In the genomic region with DNA sequence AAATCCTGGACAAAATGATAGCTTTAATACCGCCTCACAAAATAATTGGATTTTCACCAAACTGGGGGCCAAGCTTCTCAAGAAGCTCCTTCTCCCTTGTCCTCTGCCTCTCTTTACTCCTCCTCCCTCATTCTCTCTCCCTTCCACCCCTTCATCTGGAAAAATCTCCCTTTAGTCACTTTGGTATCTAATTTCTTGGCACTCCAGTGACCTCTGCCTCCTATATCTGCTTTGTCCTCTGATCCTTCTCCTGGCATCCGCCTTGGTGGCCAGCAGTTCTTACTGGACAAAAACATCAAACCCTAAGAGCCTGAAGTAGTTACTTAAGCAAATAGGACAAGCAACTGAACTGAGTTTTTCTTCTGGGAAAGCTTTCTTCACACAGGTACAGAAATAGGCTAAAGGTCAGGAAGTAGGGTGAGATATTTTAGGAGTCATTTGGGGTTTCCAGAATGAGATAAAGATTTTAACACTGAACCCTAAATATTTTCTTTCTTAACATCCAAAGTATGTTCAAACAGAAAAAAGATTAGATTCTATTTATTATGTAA, we compare ENCODE assay signal across 13 cellular contexts.
DNase-seq lines count a peak whose midpoint lies in the region; ATAC-seq and TF ChIP-seq lines count a peak whose summit lies in the region.
"Had no signal": no experiment of that assay in that cellular context is flagged by ENCODE, and none has a peak within 500 bp of the region (broad histone marks: within the 10 kb centered on the region; RNA-seq: fewer than 3 reads in every experiment).

No MANE protein-coding gene starts in this region.

- no peak overlapping the region for H3K18ac ChIP-seq in mesenchymal stem cell (ENCODE audit: low read depth in 1 of 2, low read length in 2 of 2)

- H2BK5ac ChIP-seq in mesenchymal stem cell (ENCODE audit: low read depth, low read length, poor library complexity, severe bottlenecking): no peak overlapping the region

- peaks cover 5% of the 10 kb centered on the region for H3K9me3 Mint-ChIP-seq in activated naive CD8-positive, alpha-beta T cell treated with anti-CD3 and anti-CD28 coated beads, Interleukin-2, amount 50 U/mL, for 24 hours

- H3K23ac ChIP-seq in mesenchymal stem cell (ENCODE audit: low read length in 2 of 2): no peak overlapping the region

- ATAC-seq in right cardiac atrium (no peak), left ventricle myocardium superior (no peak), HG03378 (IDR thresholded peaks at IDR 0.05; ENCODE audit: unreplicated experiment) (no peak), left lobe of liver (no peak)
- no peak for ATAC-seq in activated naive CD8-positive, alpha-beta T cell treated with anti-CD3 and anti-CD28 coated beads, Interleukin-2, amount 50 U/mL, for 24 hours
- ATAC-seq: mucosa of descending colon had no signal

- no peak overlapping the region for H4K8ac ChIP-seq in mesenchymal stem cell (ENCODE audit: low read length)

- TF ChIP-seq CTCF in vagina (IDR thresholded peaks at IDR 0.05): no peak

- H3K9ac ChIP-seq in mesenchymal stem cell (ENCODE audit: low read length): peak overlapping the region; percentile 97

- no peak for TF ChIP-seq POLR2A in vagina (IDR thresholded peaks at IDR 0.05)

- peaks cover 79% of the 10 kb centered on the region for H3K4me1 Mint-ChIP-seq in activated naive CD8-positive, alpha-beta T cell treated with anti-CD3 and anti-CD28 coated beads, Interleukin-2, amount 50 U/mL, for 24 hours

- no peak overlapping the region for H3K4me3 ChIP-seq in right cardiac atrium (ENCODE audit: low read length)
- H3K4me3 ChIP-seq in mesenchymal stem cell (ENCODE audit: insufficient read depth in 1 of 2, low read depth in 1 of 2, low read length in 2 of 2): no peak overlapping the region
- H3K4me3 ChIP-seq in vagina: no peak overlapping the region
- H3K4me3 ChIP-seq: mucosa of descending colon had no signal

- H3K27me3 ChIP-seq in right cardiac atrium (ENCODE audit: control insufficient read depth, insufficient read depth) (no peaks in the 10 kb centered on the region), mesenchymal stem cell (ENCODE audit: control insufficient read depth in 1 of 2, insufficient read depth in 1 of 2, low read length in 2 of 2) (no peaks in the 10 kb centered on the region), vagina (no peaks in the 10 kb centered on the region)

- H3K36me3 ChIP-seq in mesenchymal stem cell (ENCODE audit: control insufficient read depth in 1 of 2, insufficient read depth in 2 of 2, low read depth in 1 of 2, low read length in 2 of 2) (peaks cover 0 to 4% of the 10 kb centered on the region in 2 experiments), vagina (peaks cover 0 to 6% of the 10 kb centered on the region in 2 donors)

- no peak for DNase-seq in right cardiac atrium
- DNase-seq in left ventricle myocardium superior: no peak
- no peak for DNase-seq in activated naive CD8-positive, alpha-beta T cell treated with anti-CD3 and anti-CD28 coated beads, Interleukin-2, amount 50 U/mL, for 24 hours
- DNase-seq in mesenchymal stem cell: no peak
- DNase-seq in vagina (ENCODE audit: extremely low spot score in 2 of 2): no peak
- DNase-seq in substantia nigra (lab: John Stamatoyannopoulos, UW): no peak
- no peak for DNase-seq in left lobe of liver (ENCODE audit: low spot score)
- DNase-seq: dermis blood vessel endothelial cell, head of caudate nucleus, mucosa of descending colon, NCI-H1436 treated with DMSO at 0.1 percent for 48 hours had no signal

- peak overlapping the region; percentile 100 for H3K27ac Mint-ChIP-seq in activated naive CD8-positive, alpha-beta T cell treated with anti-CD3 and anti-CD28 coated beads, Interleukin-2, amount 50 U/mL, for 24 hours

- no peak overlapping the region for H2BK120ac ChIP-seq in mesenchymal stem cell (ENCODE audit: low read depth, low read length)

- peaks cover 4% of the 10 kb centered on the region for H3K79me1 ChIP-seq in mesenchymal stem cell (replicated peaks; ENCODE audit: low read length, poor library complexity, severe bottlenecking)

- H3K36me3 Mint-ChIP-seq in activated naive CD8-positive, alpha-beta T cell treated with anti-CD3 and anti-CD28 coated beads, Interleukin-2, amount 50 U/mL, for 24 hours (ENCODE audit: low read depth): peaks cover 18% of the 10 kb centered on the region

- H3K4me1 ChIP-seq in right cardiac atrium (ENCODE audit: control insufficient read depth, insufficient read depth, low read length): peaks cover 7% of the 10 kb centered on the region
- peaks cover 4% of the 10 kb centered on the region for H3K4me1 ChIP-seq in mesenchymal stem cell (ENCODE audit: control insufficient read depth, insufficient read depth, low read depth, low read length)
- H3K4me1 ChIP-seq in vagina: peaks cover 19% of the 10 kb centered on the region

- peaks cover 2% of the 10 kb centered on the region for H3K27me3 Mint-ChIP-seq in activated naive CD8-positive, alpha-beta T cell treated with anti-CD3 and anti-CD28 coated beads, Interleukin-2, amount 50 U/mL, for 24 hours

- WGBS in right cardiac atrium: 89% methylated on average over 2 of the region's 2 CpGs
- 100% methylated on average over 1 of the region's 2 CpGs for WGBS in mesenchymal stem cell

- H3K14ac ChIP-seq in mesenchymal stem cell (ENCODE audit: low read length in 2 of 2): no peak overlapping the region

- H3K9me3 ChIP-seq in right cardiac atrium (ENCODE audit: control insufficient read depth, low read length) (no peaks in the 10 kb centered on the region), mesenchymal stem cell (ENCODE audit: control insufficient read depth, low read length) (no peaks in the 10 kb centered on the region), vagina (no peaks in the 10 kb centered on the region)
- H3K9me3 ChIP-seq: mucosa of descending colon had no signal

- no peak overlapping the region for H2BK15ac ChIP-seq in mesenchymal stem cell (ENCODE audit: low read depth, poor library complexity, severe bottlenecking)

- H2BK12ac ChIP-seq in mesenchymal stem cell (ENCODE audit: low read length in 2 of 2): peak overlapping the region in 1 of 2 experiments; percentile 6

- no peak overlapping the region for H3K4me2 ChIP-seq in mesenchymal stem cell (ENCODE audit: low read length, poor library complexity, severe bottlenecking)

- H2AK5ac ChIP-seq in mesenchymal stem cell (ENCODE audit: low read length, severe bottlenecking): peak overlapping the region; percentile 23

- no peak overlapping the region for H4K91ac ChIP-seq in mesenchymal stem cell (ENCODE audit: low read length)

- no peak overlapping the region for H3K4ac ChIP-seq in mesenchymal stem cell (ENCODE audit: low read depth in 1 of 2, low read length in 2 of 2)

- H3K27ac ChIP-seq in right cardiac atrium (ENCODE audit: low read length) (peak overlapping the region; percentile 30), mesenchymal stem cell (ENCODE audit: low read length, poor library complexity, severe bottlenecking) (peak overlapping the region; percentile 43), vagina (peak overlapping the region; percentile 24), substantia nigra (ENCODE audit: low read depth, low read length, poor library complexity, severe bottlenecking) (no peak overlapping the region)
- H3K27ac ChIP-seq: HL-60 had no signal

- intact Hi-C loops in right cardiac atrium (cut with DNase I): no loop called here
- intact Hi-C loops in left ventricle myocardium superior (cut with micrococcal nuclease): no loop called here
- intact Hi-C loops in vagina (cut with DNase I): no loop called here

- peak overlapping the region; percentile 60 for H3K4me3 Mint-ChIP-seq in activated naive CD8-positive, alpha-beta T cell treated with anti-CD3 and anti-CD28 coated beads, Interleukin-2, amount 50 U/mL, for 24 hours

- no peak overlapping the region for H2AFZ ChIP-seq in mesenchymal stem cell (ENCODE audit: low read depth, low read length)
